Comparison of ENCODE assay signal across 25 cellular contexts in genomic region chr1:152061952-152062351, GRCh38. TPM values are rescaled to one million over a fixed set of nuclear protein-coding genes. Genes with fewer than 3 reads are reported as not detected.
DNase-seq lines count a peak whose midpoint lies in the region; ATAC-seq, FAIRE-seq and TF ChIP-seq lines count a peak whose summit lies in the region.
"Had no signal": no experiment of that assay in that cellular context is flagged by ENCODE, and none has a peak within 500 bp of the region (broad histone marks: within the 10 kb centered on the region; RNA-seq: fewer than 3 reads in every experiment).

No MANE protein-coding gene starts in this region.

- no peaks in the 10 kb centered on the region for H3K79me2 ChIP-seq in GM12878 (ENCODE audit: control insufficient read depth, insufficient read depth, low read length)

- H3K4me2 ChIP-seq in GM12878 (ENCODE audit: control insufficient read depth, insufficient read depth), result no peak overlapping the region
- H3K4me2 ChIP-seq: BLaER1 had no signal

- no TSS peak for BruUV-seq in GM12878 (replicated peaks; lab: Mats Ljungman, UMichigan)

- TF ChIP-seq EP300 in GM12878 (IDR thresholded peaks at IDR 0.05; ENCODE audit: borderline replicate concordance in 1 of 2, control insufficient read depth in 1 of 2, low read depth in 2 of 2, low read length in 2 of 2), result no peak

- no peaks in the 10 kb centered on the region for H3K4me1 ChIP-seq in GM12878 (ENCODE audit: control insufficient read depth, insufficient read depth, low read length)
- no peaks in the 10 kb centered on the region for H3K4me1 ChIP-seq in foreskin keratinocyte

- TF ChIP-seq POLR2A in GM12878 (IDR thresholded peaks at IDR 0.05; ENCODE audit: low read depth, low read length), result no peak

- TF ChIP-seq CTCF in GM12878 (IDR thresholded peaks at IDR 0.05 in 2 of 3, conservative IDR thresholded peaks at IDR 0.05 in 1 of 3; ENCODE audit: control insufficient read depth in 2 of 3, extremely low read depth in 1 of 3, insufficient read depth in 1 of 3, low read depth in 3 of 3, low read length in 3 of 3) (no peak), foreskin keratinocyte (conservative IDR thresholded peaks at IDR 0.05) (peak; percentile 10)

- no peaks in the 10 kb centered on the region for H3K27me3 ChIP-seq in GM12878 (replicated peaks in 1 of 2; ENCODE audit: control insufficient read depth in 2 of 2, insufficient read depth in 2 of 2, low read length in 1 of 2)
- peaks cover 51% of the 10 kb centered on the region for H3K27me3 ChIP-seq in foreskin keratinocyte
- H3K27me3 ChIP-seq: BLaER1 had no signal

- RAD21 ChIA-PET in GM12878 (lab: Charles Lee; ENCODE audit: unreplicated experiment), result no interaction called here

- H3K27ac ChIP-seq in GM12878 (ENCODE audit: control insufficient read depth, insufficient read depth) (no peak overlapping the region), foreskin keratinocyte (no peak overlapping the region)
- H3K27ac ChIP-seq: BLaER1 had no signal

- 0 out of 2 replicates have a peak, but pooled peaks have one; percentile 9 for TF ChIP-seq RAD21 in GM12878 (IDR thresholded peaks at IDR 0.05; ENCODE audit: insufficient read depth, low read depth, low read length)

- H3K36me3 ChIP-seq in GM12878 (ENCODE audit: control insufficient read depth in 2 of 2, insufficient read depth in 2 of 2, low read length in 1 of 2), result no peaks in the 10 kb centered on the region
- H3K36me3 ChIP-seq: BLaER1 had no signal

- no peak for ATAC-seq in GM12878
- ATAC-seq in foreskin keratinocyte, result no peak
- ATAC-seq in left ventricle myocardium superior, result no peak
- ATAC-seq: HCT116, HepG2 had no signal

- CTCF ChIA-PET in GM12878 (lab: Yijun Ruan, JAX), result no interaction called here

- H4K20me1 ChIP-seq in GM12878 (ENCODE audit: control insufficient read depth, insufficient read depth), result no peaks in the 10 kb centered on the region
- H4K20me1 ChIP-seq: BLaER1 had no signal

- intact Hi-C loops in GM12878 (cut with micrococcal nuclease; ENCODE audit: unreplicated experiment), result no loop called here
- intact Hi-C loops in left ventricle myocardium superior (cut with micrococcal nuclease), result no loop called here

- POLR2A ChIA-PET in GM12878 (lab: Charles Lee), result no interaction called here

- H3K9me3 ChIP-seq in GM12878 (replicated peaks; ENCODE audit: control insufficient read depth, insufficient read depth, low read length), result no peaks in the 10 kb centered on the region
- H3K9me3 ChIP-seq: BLaER1 had no signal

- in situ Hi-C loops in GM12878 (cut with MboI), result no loop called here

- DNase-seq in EH (ENCODE audit: low read depth) (peak; percentile 4), M059J (ENCODE audit: low read depth) (peak; percentile 25), GM12878 (ENCODE audit: low read depth, low spot score) (no peak), foreskin keratinocyte (no peak), left ventricle myocardium superior (no peak), GM19240 (ENCODE audit: insufficient read length, low spot score) (no peak), DMS79 (lab: John Stamatoyannopoulos, UW) (no peak)
- no peak for DNase-seq in activated effector memory CD4-positive, alpha-beta T cell treated with anti-CD3 and anti-CD28 coated beads, Interleukin-2, amount 50 U/mL, for 16 hours
- DNase-seq: 8988T; CD4-positive, alpha-beta memory T cell; DMS153; DMS79 treated with DMSO at 0.1 percent for 48 hours; EL; GOT3; H7; HFFc6 had no signal

- H3K9ac ChIP-seq in GM12878 (ENCODE audit: control insufficient read depth, insufficient read depth, low read length), result no peak overlapping the region
- H3K9ac ChIP-seq: BLaER1 had no signal

- no peak overlapping the region for H2AFZ ChIP-seq in GM12878 (ENCODE audit: control insufficient read depth, low read depth, low read length)

- no peak for FAIRE-seq in GM12878 (lab: Jason Lieb, UNC)
- FAIRE-seq: GM12891, HepG2 had no signal

- no peak overlapping the region for H3K4me3 ChIP-seq in GM12878
- H3K4me3 ChIP-seq: BLaER1 had no signal

- SMC1A ChIA-PET in GM12878 (lab: Charles Lee; ENCODE audit: uncharacterized antibody, unreplicated experiment), result no interaction called here

TF ChIP-seq in GM12878, 131 proteins besides CTCF, POLR2A, EP300 and RAD21 (continues in another document):
- no peak for TF ChIP-seq RCOR1 (conservative IDR thresholded peaks at IDR 0.05; ENCODE audit: low read depth, low read length)
- no peak for TF ChIP-seq RAD51 (IDR thresholded peaks at IDR 0.05)
- TF ChIP-seq, protein P1, sequence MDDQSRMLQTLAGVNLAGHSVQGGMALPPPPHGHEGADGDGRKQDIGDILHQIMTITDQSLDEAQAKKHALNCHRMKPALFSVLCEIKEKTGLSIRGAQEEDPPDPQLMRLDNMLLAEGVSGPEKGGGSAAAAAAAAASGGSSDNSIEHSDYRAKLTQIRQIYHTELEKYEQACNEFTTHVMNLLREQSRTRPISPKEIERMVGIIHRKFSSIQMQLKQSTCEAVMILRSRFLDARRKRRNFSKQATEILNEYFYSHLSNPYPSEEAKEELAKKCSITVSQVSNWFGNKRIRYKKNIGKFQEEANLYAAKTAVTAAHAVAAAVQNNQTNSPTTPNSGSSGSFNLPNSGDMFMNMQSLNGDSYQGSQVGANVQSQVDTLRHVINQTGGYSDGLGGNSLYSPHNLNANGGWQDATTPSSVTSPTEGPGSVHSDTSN (IDR thresholded peaks at IDR 0.05; ENCODE audit: insufficient replicate concordance, low read depth, low read length), result no peak

RNA-seq across cellular contexts. Expression of gene S100A11, which starts 25.1 kb away (rescaled TPM):
- 784 and 824 TPM in 2 replicates for total RNA-seq in M059J (2014; rRNA removed; shearing (Covaris generic))
- total RNA-seq in GM12878 (2013; cell fraction: nucleolus; rRNA removed), result not detected in 2 replicates
- 31.6 and 33.6 TPM in 2 replicates for total RNA-seq in GM12878 (2014; rRNA removed)
- total RNA-seq in GM12878 (2014; rRNA removed; fragmentation: Illumina TruSeq; extraction: Trizol), result 23.7 and 30.0 TPM in 2 replicates
- total RNA-seq in GM12878 (2021), result 27.9 and 29.1 TPM in 2 replicates
- 33.7 TPM for polyA plus RNA-seq in GM12878 (2011; ENCODE audit: low read depth)
- 8.3 and 9.0 TPM in 2 replicates for polyA plus RNA-seq in GM12878 (2011; rRNA removed)
- polyA plus RNA-seq in GM12878 (2011; cell fraction: cytosol; rRNA removed), result 13.7 and 14.2 TPM in 2 replicates
- polyA plus RNA-seq in GM12878 (2011; cell fraction: nucleus; rRNA removed), result 2.3 and 2.9 TPM in 2 replicates
- polyA plus RNA-seq in GM12878 (2012), result 17.6 and 26.8 TPM in 2 replicates
- polyA plus RNA-seq in GM12878 (2014; fragmentation: Illumina TruSeq; extraction: Trizol), result 58.6 and 76.9 TPM in 2 replicates
- 100 to 1,000 TPM in 1 of 2 experiments, 10 to 100 TPM in 1; 98.4 to 134 TPM for polyA plus RNA-seq in GM12878 (2014; fragmentation: Nextera tagmentation; extraction: Ambion mirVana)
- 49.1 and 49.6 TPM in 2 replicates for polyA plus RNA-seq in GM12878 (2014; rRNA removed)
- polyA plus RNA-seq in GM12878 (2016; fragmentation: Nextera tagmentation; extraction: Ambion mirVana), result 10 to 100 TPM; 76.2 to 85.8 TPM
- 3.6 and 7.2 TPM in 2 replicates for polyA minus RNA-seq in GM12878 (2011; rRNA and poly(A)+ RNA removed)
- 11.3 and 12.4 TPM in 2 replicates for polyA minus RNA-seq in GM12878 (2011; cell fraction: cytosol; rRNA and poly(A)+ RNA removed)
- 1.9 and 3.3 TPM in 2 replicates for polyA minus RNA-seq in GM12878 (2011; cell fraction: nucleus; rRNA and poly(A)+ RNA removed)
- 3,510 and 4,063 TPM in 2 replicates for total RNA-seq in foreskin keratinocyte
- 7,478 and 9,136 TPM in 2 replicates for polyA plus RNA-seq in foreskin keratinocyte
- 65.8 TPM for total RNA-seq in left ventricle myocardium superior
- total RNA-seq: G401 had no signal

RNA-seq across cellular contexts. Expression of gene TCHHL1, which starts 26.9 kb away (rescaled TPM):
- total RNA-seq in M059J (2014; rRNA removed; shearing (Covaris generic)), result not detected in 2 replicates
- total RNA-seq in GM12878 (2013; cell fraction: nucleolus; rRNA removed), result not detected in 2 replicates
- total RNA-seq in GM12878 (2014; rRNA removed) (not detected in 2 replicates), GM12878 (2014; rRNA removed; fragmentation: Illumina TruSeq; extraction: Trizol) (not detected in 2 replicates), GM12878 (2021) (not detected in 2 replicates), foreskin keratinocyte (not detected in 2 replicates), left ventricle myocardium superior (not detected)
- polyA plus RNA-seq in GM12878 (2011; ENCODE audit: low read depth), result not detected
- polyA plus RNA-seq in GM12878 (2011; rRNA removed) (not detected in 2 replicates), GM12878 (2014; fragmentation: Illumina TruSeq; extraction: Trizol) (not detected in 2 replicates), GM12878 (2014; fragmentation: Nextera tagmentation; extraction: Ambion mirVana) (not detected), GM12878 (2014; rRNA removed) (not detected in 2 replicates), GM12878 (2016; fragmentation: Nextera tagmentation; extraction: Ambion mirVana) (not detected), foreskin keratinocyte (not detected in 2 replicates)
- not detected in 2 replicates for polyA plus RNA-seq in GM12878 (2011; cell fraction: cytosol; rRNA removed)
- not detected in 2 replicates for polyA plus RNA-seq in GM12878 (2011; cell fraction: nucleus; rRNA removed)
- not detected in 2 replicates for polyA plus RNA-seq in GM12878 (2012)
- polyA minus RNA-seq in GM12878 (2011; rRNA and poly(A)+ RNA removed), result not detected in 2 replicates
- polyA minus RNA-seq in GM12878 (2011; cell fraction: cytosol; rRNA and poly(A)+ RNA removed), result not detected in 2 replicates
- polyA minus RNA-seq in GM12878 (2011; cell fraction: nucleus; rRNA and poly(A)+ RNA removed), result not detected in 2 replicates
- total RNA-seq: A673; CD4-positive, alpha-beta memory T cell; G401; H7; HepG2; HFFc6 had no signal
- polyA plus RNA-seq: AG04450; CD14-positive monocyte; CD4-positive, alpha-beta memory T cell; HepG2; IgD-negative memory B cell had no signal

RNA-seq across cellular contexts. Expression of gene TCHH, which starts 53.3 kb away (rescaled TPM):
- total RNA-seq in M059J (2014; rRNA removed; shearing (Covaris generic)), result not detected in 2 replicates
- not detected in 2 replicates for total RNA-seq in GM12878 (2013; cell fraction: nucleolus; rRNA removed)
- total RNA-seq in GM12878 (2014; rRNA removed), result not detected in 2 replicates
- not detected in 2 replicates for total RNA-seq in GM12878 (2014; rRNA removed; fragmentation: Illumina TruSeq; extraction: Trizol)
- not detected in 2 replicates for total RNA-seq in GM12878 (2021)
- not detected for polyA plus RNA-seq in GM12878 (2011; ENCODE audit: low read depth)
- polyA plus RNA-seq in GM12878 (2011; rRNA removed), result not detected in 2 replicates
- not detected in 2 replicates for polyA plus RNA-seq in GM12878 (2011; cell fraction: cytosol; rRNA removed)
- not detected in 2 replicates for polyA plus RNA-seq in GM12878 (2011; cell fraction: nucleus; rRNA removed)
- polyA plus RNA-seq in GM12878 (2012), result 0.04 and 0.07 TPM in 2 replicates
- polyA plus RNA-seq in GM12878 (2014; fragmentation: Illumina TruSeq; extraction: Trizol), result not detected in 2 replicates
- not detected for polyA plus RNA-seq in GM12878 (2014; fragmentation: Nextera tagmentation; extraction: Ambion mirVana)
- polyA plus RNA-seq in GM12878 (2014; rRNA removed), result 0.01 TPM in 1 of 2 replicates, not detected in the other
- polyA plus RNA-seq in GM12878 (2016; fragmentation: Nextera tagmentation; extraction: Ambion mirVana), result not detected
- polyA minus RNA-seq in GM12878 (2011; rRNA and poly(A)+ RNA removed), result not detected in 2 replicates
- not detected in 2 replicates for polyA minus RNA-seq in GM12878 (2011; cell fraction: cytosol; rRNA and poly(A)+ RNA removed)
- polyA minus RNA-seq in GM12878 (2011; cell fraction: nucleus; rRNA and poly(A)+ RNA removed), result not detected in 2 replicates
- total RNA-seq in foreskin keratinocyte, result 0.10 and 0.11 TPM in 2 replicates
- polyA plus RNA-seq in foreskin keratinocyte, result 0.03 and 0.04 TPM in 2 replicates
- 0.02 TPM for total RNA-seq in left ventricle myocardium superior
- total RNA-seq: G401, H7, HepG2 had no signal
- polyA plus RNA-seq: AG04450; CD14-positive monocyte; CD4-positive, alpha-beta memory T cell; HepG2; IgD-negative memory B cell had no signal

Comparison
In these comparisons a context has a peak if more than half of its experiments do, and no peak if none do; other contexts are left out.
1. DNase-seq: peak in EH (single experiment) and M059J (single experiment); none in GM12878 (single experiment), foreskin keratinocyte (0 of 2), left ventricle myocardium superior (single experiment), GM19240 (single experiment), activated effector memory CD4-positive, alpha-beta T cell treated with anti-CD3 and anti-CD28 coated beads, Interleukin-2, amount 50 U/mL, for 16 hours (single experiment) and DMS79 (single experiment).
2. RNA of gene S100A11, which starts 25.1 kb away (total RNA-seq): 3,510 to 4,063 TPM in foreskin keratinocyte and 784 to 824 TPM in M059J; 65.8 TPM in left ventricle myocardium superior (single experiment) and 23.7 to 33.6 TPM in GM12878; every median in the first group is over 10 times any median in the second.